In genomic region chr12:95164656-95165055, GRCh38 we compare ENCODE assay signal across 18 cellular contexts. TPM values are rescaled to one million over a fixed set of nuclear protein-coding genes. Genes with fewer than 3 reads are reported as not detected.
DNase-seq lines count a peak whose midpoint lies in the region; ATAC-seq, FAIRE-seq and TF ChIP-seq lines count a peak whose summit lies in the region.
"Had no signal": no experiment of that assay in that cellular context is flagged by ENCODE, and none has a peak within 500 bp of the region (broad histone marks: within the 10 kb centered on the region; RNA-seq: fewer than 3 reads in every experiment).

No MANE protein-coding gene starts in this region.

- H2AFZ ChIP-seq in MM.1S (ENCODE audit: low read length) = no peak overlapping the region

- H3K27ac ChIP-seq in A549 (peak overlapping the region; percentile 56 to 81; a peak in 5 of 6 replicates), MM.1S (ENCODE audit: low read length) (no peak overlapping the region)
- H3K27ac ChIP-seq: VCaP had no signal

- FAIRE-seq in A549 (lab: Jason Lieb, UNC) = no peak
- FAIRE-seq: A204.1 had no signal

- no peaks in the 10 kb centered on the region for H3K9me3 ChIP-seq in A549
- H3K9me3 ChIP-seq in endocrine pancreas (ENCODE audit: control insufficient read depth, low read length) = no peaks in the 10 kb centered on the region
- H3K9me3 ChIP-seq in MM.1S (replicated peaks; ENCODE audit: insufficient read depth, low read length) = no peaks in the 10 kb centered on the region

- intact Hi-C loops in activated T-helper 2 cell treated with anti-CD3 and anti-CD28 coated beads, Interferon-gamma antibody, Interleukin-2, Interleukin-4, amounts not matched to agents 10 μg/mL and 5 μg/mL and 100 μg/mL, durations not matched to agents 14 hours and 24 hours and 36 hours (cut with micrococcal nuclease) = no loop called here

- peaks cover 25% of the 10 kb centered on the region for H3K4me1 Mint-ChIP-seq in nephron
- no peaks in the 10 kb centered on the region for H3K4me1 Mint-ChIP-seq in activated T-helper 2 cell treated with anti-CD3 and anti-CD28 coated beads, Interferon-gamma antibody, Interleukin-2, Interleukin-4, amounts not matched to agents 10 μg/mL and 5 μg/mL and 100 μg/mL, durations not matched to agents 14 hours and 24 hours and 36 hours (ENCODE audit: low read depth)

- H3K27ac Mint-ChIP-seq in nephron = peak overlapping the region; percentile 2 to 52 (median 22)
- H3K27ac Mint-ChIP-seq in activated T-helper 2 cell treated with anti-CD3 and anti-CD28 coated beads, Interferon-gamma antibody, Interleukin-2, Interleukin-4, amounts not matched to agents 10 μg/mL and 5 μg/mL and 100 μg/mL, durations not matched to agents 14 hours and 24 hours and 36 hours = no peak overlapping the region
- H3K27ac Mint-ChIP-seq: T-helper 1 cell treated with Interleukin-12 subunit alpha and Interleukin-12 subunit beta and Interleukin-4 antibody, amounts not matched to agents 30 μg/mL and 1 μg/mL, for 36 hours had no signal

- no peaks in the 10 kb centered on the region for H3K27me3 Mint-ChIP-seq in nephron (ENCODE audit: low read depth)
- peaks cover 1% of the 10 kb centered on the region for H3K27me3 Mint-ChIP-seq in activated T-helper 2 cell treated with anti-CD3 and anti-CD28 coated beads, Interferon-gamma antibody, Interleukin-2, Interleukin-4, amounts not matched to agents 10 μg/mL and 5 μg/mL and 100 μg/mL, durations not matched to agents 14 hours and 24 hours and 36 hours (ENCODE audit: low read depth)

- TF ChIP-seq RAD21 in A549 (conservative IDR thresholded peaks at IDR 0.05 in 1 of 2, IDR thresholded peaks at IDR 0.05 in 1 of 2) = no peak

- no peak for TF ChIP-seq EP300 in A549 (IDR thresholded peaks at IDR 0.05)

- H3K27me3 ChIP-seq in endocrine pancreas (ENCODE audit: control insufficient read depth, insufficient read depth, low read length) = no peaks in the 10 kb centered on the region
- no peaks in the 10 kb centered on the region for H3K27me3 ChIP-seq in MM.1S (replicated peaks; ENCODE audit: insufficient read depth, low read length)

- ATAC-seq in A549 (no peak; a peak in 1 of 6 replicates), HG02981 (IDR thresholded peaks at IDR 0.05; ENCODE audit: unreplicated experiment) (no peak)
- ATAC-seq: Right ventricle myocardium inferior had no signal

- POLR2A ChIA-PET in A549 (lab: Yijun Ruan, JAX) = interaction anchor here (1.8 kb wide), 1 partner anchor 53 kb away, joined by 5 read pairs; the partner anchor contains the start of genes FGD6 and VEZT

- H3K4me3 ChIP-seq in A549 (no peak overlapping the region), endocrine pancreas (ENCODE audit: control insufficient read depth, insufficient read depth, low read length) (peak overlapping the region; percentile 76), MM.1S (ENCODE audit: low read length) (no peak overlapping the region)

- no peaks in the 10 kb centered on the region for H3K36me3 ChIP-seq in endocrine pancreas (ENCODE audit: control insufficient read depth, insufficient read depth, low read length)
- no peaks in the 10 kb centered on the region for H3K36me3 ChIP-seq in MM.1S (replicated peaks; ENCODE audit: insufficient read depth, low read length)

- DNase-seq in A549 (ENCODE audit: low read depth in 1 of 2, low spot score in 1 of 2) (no peak), HS-5 (ENCODE audit: low read depth) (peak; percentile 20), MM.1S (no peak), T1000 (lab: John Stamatoyannopoulos, UW) (no peak)
- no peak for DNase-seq in activated T-helper 2 cell treated with anti-CD3 and anti-CD28 coated beads, Interferon-gamma antibody, Interleukin-2, Interleukin-4, amounts not matched to agents 10 μg/mL and 5 μg/mL and 100 μg/mL, durations not matched to agents 14 hours and 24 hours and 36 hours (ENCODE audit: low spot score)
- DNase-seq: activated naive CD4-positive, alpha-beta T cell treated with Interleukin-2 at 50 U/mL for 16 hours; cortex of kidney; glutamatergic neuron; NCI-H2029 had no signal

- no peaks in the 10 kb centered on the region for H3K79me2 ChIP-seq in MM.1S (ENCODE audit: low read length)

- H3K4me2 ChIP-seq in A549 (peak overlapping the region; percentile 47), MM.1S (ENCODE audit: low read depth, low read length) (no peak overlapping the region)
- H3K4me2 ChIP-seq: smooth muscle cell had no signal

- H3K36me3 Mint-ChIP-seq in nephron (ENCODE audit: low read depth) = peaks cover 25% of the 10 kb centered on the region
- H3K36me3 Mint-ChIP-seq in activated T-helper 2 cell treated with anti-CD3 and anti-CD28 coated beads, Interferon-gamma antibody, Interleukin-2, Interleukin-4, amounts not matched to agents 10 μg/mL and 5 μg/mL and 100 μg/mL, durations not matched to agents 14 hours and 24 hours and 36 hours (ENCODE audit: low read depth) = no peaks in the 10 kb centered on the region

- TF ChIP-seq CTCF in A549 (IDR thresholded peaks at IDR 0.05) = no peak
- TF ChIP-seq CTCF in nephron (IDR thresholded peaks at IDR 0.05; ENCODE audit: unreplicated experiment in 3 of 3) = no peak
- no peak for TF ChIP-seq CTCF in MM.1S (IDR thresholded peaks at IDR 0.05; ENCODE audit: low read length)

- no peaks in the 10 kb centered on the region for H3K9me2 ChIP-seq in MM.1S (replicated peaks; ENCODE audit: insufficient read depth, low read length)

- no peak for TF ChIP-seq POLR2A in A549 (IDR thresholded peaks at IDR 0.05; ENCODE audit: low read length)

- H3K4me1 ChIP-seq in A549 = peaks cover 45% of the 10 kb centered on the region
- H3K4me1 ChIP-seq in endocrine pancreas (ENCODE audit: control insufficient read depth, insufficient read depth, low read length) = peaks cover 8% of the 10 kb centered on the region
- no peaks in the 10 kb centered on the region for H3K4me1 ChIP-seq in MM.1S (ENCODE audit: low read length)

- H4K20me1 ChIP-seq in MM.1S (ENCODE audit: insufficient read depth, low read length) = no peaks in the 10 kb centered on the region

- no peaks in the 10 kb centered on the region for H3K9me3 Mint-ChIP-seq in nephron
- H3K9me3 Mint-ChIP-seq in activated T-helper 2 cell treated with anti-CD3 and anti-CD28 coated beads, Interferon-gamma antibody, Interleukin-2, Interleukin-4, amounts not matched to agents 10 μg/mL and 5 μg/mL and 100 μg/mL, durations not matched to agents 14 hours and 24 hours and 36 hours = no peaks in the 10 kb centered on the region
- H3K9me3 Mint-ChIP-seq: T-helper 1 cell treated with Interleukin-12 subunit alpha and Interleukin-12 subunit beta and Interleukin-4 antibody, amounts not matched to agents 30 μg/mL and 1 μg/mL, for 36 hours had no signal

- H3K9ac ChIP-seq in endocrine pancreas (ENCODE audit: control insufficient read depth, insufficient read depth, low read length) = no peak overlapping the region
- no peak overlapping the region for H3K9ac ChIP-seq in MM.1S (ENCODE audit: low read length)

- H3K4me3 Mint-ChIP-seq in nephron = peak overlapping the region; percentile 66 to 73 (median 68)
- H3K4me3 Mint-ChIP-seq in activated T-helper 2 cell treated with anti-CD3 and anti-CD28 coated beads, Interferon-gamma antibody, Interleukin-2, Interleukin-4, amounts not matched to agents 10 μg/mL and 5 μg/mL and 100 μg/mL, durations not matched to agents 14 hours and 24 hours and 36 hours (ENCODE audit: low read depth) = no peak overlapping the region
- H3K4me3 Mint-ChIP-seq: CD14-positive monocyte; T-helper 1 cell treated with Interleukin-12 subunit alpha and Interleukin-12 subunit beta and Interleukin-4 antibody, amounts not matched to agents 30 μg/mL and 1 μg/mL, for 36 hours had no signal

- no peaks in the 10 kb centered on the region for H3F3A ChIP-seq in MM.1S (ENCODE audit: insufficient read depth, low read length)

- CTCF ChIA-PET in A549 (lab: Yijun Ruan, JAX) = interaction anchor here (1.0 to 5.5 kb wide), 6 partner anchors 9 to 170 kb away, joined by 3 to 21 read pairs (median 6); partner anchors contain the start of genes FGD6 and VEZT

- 42% methylated on average over 2 of the region's 2 CpGs for WGBS in A549 (ENCODE audit: missing lambda C conversion rate)

TF ChIP-seq in A549, 52 proteins besides CTCF, POLR2A, EP300 and RAD21:
- no peak for TF ChIP-seq CHD4 (IDR thresholded peaks at IDR 0.05; ENCODE audit: borderline replicate concordance)
- TF ChIP-seq FOSL2 (IDR thresholded peaks at IDR 0.05) = no peak
- peak; percentile 51 for TF ChIP-seq FOSL2 (CRISPR knock-in tag; IDR thresholded peaks at IDR 0.05)
- TF ChIP-seq USF2 (IDR thresholded peaks at IDR 0.05) = no peak

RNA-seq across cellular contexts. Expression of gene FGD6, which starts 52.6 kb away (rescaled TPM):
- polyA plus RNA-seq in A549 (2011; rRNA removed) (42.0 and 48.0 TPM in 2 replicates), A549 (2017; fragmentation: RNase III; extraction: RNeasy Plus Mini Kit Qiagen cat#74134 plus additional on column Dnase treatment) (15.5 to 17.6 TPM (median 16.5 TPM) in 3 replicates)
- polyA plus RNA-seq in A549 (2012; cell fraction: cytosol; rRNA removed) = 6.0 and 6.7 TPM in 2 replicates
- polyA plus RNA-seq in A549 (2012; cell fraction: nucleus; rRNA removed) = 10.5 and 17.1 TPM in 2 replicates
- polyA minus RNA-seq in A549 (2011; rRNA and poly(A)+ RNA removed) = 54.8 and 54.9 TPM in 2 replicates
- 0.69 and 1.1 TPM in 2 replicates for total RNA-seq in activated T-helper 2 cell treated with anti-CD3 and anti-CD28 coated beads, Interferon-gamma antibody, Interleukin-2, Interleukin-4, amounts not matched to agents 10 μg/mL and 5 μg/mL and 100 μg/mL, durations not matched to agents 14 hours and 24 hours and 36 hours

RNA-seq across cellular contexts. Expression of gene VEZT, which starts 53.0 kb away (rescaled TPM):
- polyA plus RNA-seq in A549 (2011; rRNA removed) (256 and 259 TPM in 2 replicates), A549 (2017; fragmentation: RNase III; extraction: RNeasy Plus Mini Kit Qiagen cat#74134 plus additional on column Dnase treatment) (87.1 to 92.3 TPM (median 89.6 TPM) in 3 replicates)
- polyA plus RNA-seq in A549 (2012; cell fraction: cytosol; rRNA removed) = 45.9 and 52.6 TPM in 2 replicates
- polyA plus RNA-seq in A549 (2012; cell fraction: nucleus; rRNA removed) = 20.8 and 28.1 TPM in 2 replicates
- 184 and 235 TPM in 2 replicates for polyA minus RNA-seq in A549 (2011; rRNA and poly(A)+ RNA removed)
- total RNA-seq in activated T-helper 2 cell treated with anti-CD3 and anti-CD28 coated beads, Interferon-gamma antibody, Interleukin-2, Interleukin-4, amounts not matched to agents 10 μg/mL and 5 μg/mL and 100 μg/mL, durations not matched to agents 14 hours and 24 hours and 36 hours = 62.6 and 63.1 TPM in 2 replicates
